10 cellular contexts compared by ENCODE assay signal in the genomic region with DNA sequence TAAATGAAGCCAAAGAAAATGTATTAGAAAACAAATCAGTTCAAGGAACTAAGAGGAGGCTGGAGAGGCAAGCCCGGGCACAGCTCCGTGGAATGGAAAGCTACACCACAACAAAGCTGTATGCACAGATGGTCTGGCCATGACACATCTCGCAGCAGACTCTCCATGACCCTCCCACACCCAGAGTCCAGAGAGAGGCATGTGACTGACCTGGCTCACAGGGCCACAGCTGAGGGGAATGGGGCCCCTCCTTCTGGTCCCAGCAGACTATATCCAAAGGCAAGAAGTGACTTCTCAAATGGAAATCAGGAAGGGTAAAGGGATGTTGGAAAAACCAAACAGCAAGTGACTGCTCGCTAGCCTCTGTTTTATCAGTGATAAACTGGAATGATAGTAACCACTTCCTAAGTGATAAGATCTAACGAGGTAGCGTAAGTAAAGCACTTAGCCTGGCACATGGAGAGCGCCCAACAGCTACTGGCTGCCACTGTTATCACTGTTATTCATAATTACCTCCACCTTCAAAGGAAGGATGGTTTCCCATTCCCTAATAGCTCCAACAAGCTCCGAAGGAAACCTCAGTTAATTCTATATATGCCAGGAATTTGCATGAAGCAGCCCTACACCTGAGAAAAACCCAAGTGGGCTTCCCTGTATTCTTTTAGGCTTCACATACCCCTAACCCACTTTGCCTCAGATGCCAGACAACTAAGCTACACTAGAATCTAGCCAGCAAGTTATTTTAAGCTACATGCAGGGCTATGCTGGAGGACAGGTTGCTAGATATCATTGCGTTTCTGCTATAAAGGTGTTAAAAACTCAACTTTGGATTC. TPM values are rescaled to one million over a fixed set of nuclear protein-coding genes. Genes with fewer than 3 reads are reported as not detected.
DNase-seq lines count a peak whose midpoint lies in the region; ATAC-seq and TF ChIP-seq lines count a peak whose summit lies in the region.
"Had no signal": no experiment of that assay in that cellular context is flagged by ENCODE, and none has a peak within 500 bp of the region (broad histone marks: within the 10 kb centered on the region; RNA-seq: fewer than 3 reads in every experiment).

No MANE protein-coding gene starts in this region.

- H3K36me3 ChIP-seq in mucosa of descending colon (ENCODE audit: low read depth) (no peaks in the 10 kb centered on the region), body of pancreas (replicated peaks in 1 of 2; ENCODE audit: insufficient read depth in 1 of 2, low read depth in 2 of 2) (no peaks in the 10 kb centered on the region), adrenal gland (replicated peaks in 1 of 2) (no peaks in the 10 kb centered on the region)

- H3K27ac ChIP-seq in body of pancreas (no peak overlapping the region), adrenal gland (no peak overlapping the region)

- ATAC-seq in mucosa of descending colon (peak; percentile 25), HG03457 (IDR thresholded peaks at IDR 0.05; ENCODE audit: unreplicated experiment) (no peak), body of pancreas (no peak), GM21447 (IDR thresholded peaks at IDR 0.05; ENCODE audit: unreplicated experiment) (no peak)

- H3K4me3 ChIP-seq in mucosa of descending colon = no peak overlapping the region
- H3K4me3 ChIP-seq in body of pancreas = no peak overlapping the region
- H3K4me3 ChIP-seq in adrenal gland = no peak overlapping the region

- intact Hi-C loops in mucosa of descending colon (cut with DNase I, micrococcal nuclease) (no loop called here), body of pancreas (cut with DNase I) (no loop called here), adrenal gland (cut with DNase I) (loop anchor here in 1 of 2 donors (10.0 kb wide), 2 partner anchors 93 to 147 kb away; no protein-coding TSS in a partner anchor)

- H3K9me3 ChIP-seq in mucosa of descending colon (no peaks in the 10 kb centered on the region), body of pancreas (no peaks in the 10 kb centered on the region), adrenal gland (replicated peaks in 1 of 3) (no peaks in the 10 kb centered on the region)

- WGBS in body of pancreas, 2 donors = 70 to 85% methylated on average over 8 to 9 of the region's 9 CpGs
- 77 to 83% (median 79%) methylated on average over 9 of the region's 9 CpGs for WGBS in adrenal gland, 4 donors

- no peak for TF ChIP-seq POLR2A in body of pancreas (IDR thresholded peaks at IDR 0.05)
- TF ChIP-seq POLR2A in adrenal gland (IDR thresholded peaks at IDR 0.05) = no peak

- DNase-seq in COLO829 (ENCODE audit: low spot score) (peak; percentile 73), HS-27A (ENCODE audit: low read depth) (peak; percentile 62), amniotic epithelial cell (ENCODE audit: low read depth) (peak; percentile 90), mucosa of descending colon (no peak), body of pancreas (no peak), adrenal gland (no peak)
- DNase-seq: activated CD8-positive, alpha-beta memory T cell treated with anti-CD3 and anti-CD28 coated beads, Interleukin-2, amount 50 U/mL, for 48 hours; naive B cell had no signal

- H3K27me3 ChIP-seq in body of pancreas (no peaks in the 10 kb centered on the region), adrenal gland (no peaks in the 10 kb centered on the region)

- no peak for TF ChIP-seq CTCF in mucosa of descending colon (IDR thresholded peaks at IDR 0.05)
- no peak for TF ChIP-seq CTCF in body of pancreas (IDR thresholded peaks at IDR 0.05)
- no peak for TF ChIP-seq CTCF in adrenal gland (IDR thresholded peaks at IDR 0.05)

- H3K4me1 ChIP-seq in mucosa of descending colon (ENCODE audit: low read depth) (no peaks in the 10 kb centered on the region), body of pancreas (peaks cover 3% of the 10 kb centered on the region), adrenal gland (replicated peaks in 1 of 2) (no peaks in the 10 kb centered on the region)

RNA-seq across cellular contexts. Expression of a gene that starts 8.4 kb away (rescaled TPM):
- 10 to 100 TPM in 2 of 3 donors, 1 to 10 TPM in 1; 9.0 to 15.4 (median 10.6) TPM for total RNA-seq in mucosa of descending colon
- total RNA-seq in body of pancreas = 1 to 10 TPM; 3.1 to 8.2 TPM
- 1 to 10 TPM; 1.1 to 8.4 (median 3.6) TPM for total RNA-seq in adrenal gland
- polyA plus RNA-seq in adrenal gland = 1 to 10 TPM; 1.7 to 3.5 (median 1.8) TPM

Comparison
In these comparisons a context has a peak if more than half of its experiments do, and no peak if none do; other contexts are left out.
1. DNase-seq: peak in COLO829 (single experiment), HS-27A (single experiment) and amniotic epithelial cell (single experiment); none in mucosa of descending colon (0 of 3), body of pancreas (0 of 4) and adrenal gland (0 of 7).